ENCODE assay signal across 27 cellular contexts in the genomic region with DNA sequence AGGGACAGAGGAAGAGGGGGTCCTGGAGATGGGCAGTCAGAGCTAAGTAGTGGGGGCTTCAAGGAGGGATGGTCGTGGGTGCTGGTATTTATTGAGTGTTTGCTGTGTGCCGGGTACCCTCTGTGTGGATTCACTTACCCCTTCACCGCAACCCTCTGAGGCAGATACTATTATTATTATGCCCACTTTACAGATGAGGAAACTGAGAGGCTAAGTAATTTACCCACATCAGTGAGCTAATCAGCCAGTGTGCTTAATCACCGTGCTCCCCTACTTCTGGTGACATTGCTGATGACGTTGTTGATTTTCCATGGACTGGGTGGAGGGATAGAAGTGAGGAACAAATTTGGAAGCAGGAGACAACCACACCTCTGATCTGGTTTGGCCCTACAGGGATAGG. TPM values are rescaled to one million over a fixed set of nuclear protein-coding genes. Genes with fewer than 3 reads are reported as not detected.
DNase-seq lines count a peak whose midpoint lies in the region; ATAC-seq, FAIRE-seq and TF ChIP-seq lines count a peak whose summit lies in the region.
"Had no signal": no experiment of that assay in that cellular context is flagged by ENCODE, and none has a peak within 500 bp of the region (broad histone marks: within the 10 kb centered on the region; RNA-seq: fewer than 3 reads in every experiment).

No MANE protein-coding gene starts in this region.

- peak overlapping the region; percentile 56 for H3K27ac Mint-ChIP-seq in T-helper 1 cell treated with Interleukin-12 subunit alpha and Interleukin-12 subunit beta and Interleukin-4 antibody, amounts not matched to agents 30 μg/mL and 1 μg/mL, for 36 hours
- H3K27ac Mint-ChIP-seq in CD8-positive, alpha-beta memory T cell: peak overlapping the region; percentile 14 to 99 (median 94)
- peak overlapping the region; percentile 85 for H3K27ac Mint-ChIP-seq in activated naive CD8-positive, alpha-beta T cell treated with anti-CD3 and anti-CD28 coated beads, Interleukin-2, amount 50 U/mL, for 24 hours
- peak overlapping the region; percentile 96 to 97 for H3K27ac Mint-ChIP-seq in natural killer cell treated with Interleukin-12 subunit alpha and Interleukin-12 subunit beta and Interleukin-15 and Interleukin-18, amount 100 ng/mL, for 72 hours

- H3K27me3 ChIP-seq in CD8-positive, alpha-beta memory T cell (ENCODE audit: insufficient read depth, low read length, poor library complexity, severe bottlenecking): no peaks in the 10 kb centered on the region
- no peaks in the 10 kb centered on the region for H3K27me3 ChIP-seq in lower lobe of right lung (ENCODE audit: low read depth)
- H3K27me3 ChIP-seq in brain microvascular endothelial cell (replicated peaks): no peaks in the 10 kb centered on the region
- H3K27me3 ChIP-seq: breast epithelium, heart left ventricle had no signal

- no peak for DNase-seq in T-helper 1 cell
- no peak for DNase-seq in CD8-positive, alpha-beta memory T cell
- DNase-seq in activated naive CD8-positive, alpha-beta T cell treated with anti-CD3 and anti-CD28 coated beads, Interleukin-2, amount 50 U/mL, for 24 hours: no peak
- no peak for DNase-seq in natural killer cell treated with Interleukin-12 subunit alpha and Interleukin-12 subunit beta and Interleukin-15 and Interleukin-18, amount 100 ng/mL, for 72 hours (ENCODE audit: low spot score)
- DNase-seq in lower lobe of right lung: no peak
- DNase-seq in brain microvascular endothelial cell: no peak
- no peak for DNase-seq in HTR-8/SVneo (ENCODE audit: insufficient read length, low spot score)
- DNase-seq: activated CD4-positive, alpha-beta T cell treated with anti-CD3 and anti-CD28 coated beads, Interleukin-2, amount 50 U/mL, for 4 hours; activated naive CD4-positive, alpha-beta T cell; amniotic stem cell; effector memory CD4-positive, alpha-beta T cell; foreskin fibroblast; heart left ventricle; kidney glomerular epithelial cell; NCI-H1048; NCI-H1694; NCI-H2171 treated with DMSO at 0.1 percent for 48 hours; NCI-H524; PC-9; Right ventricle myocardium superior; stimulated activated CD4-positive, alpha-beta T cell treated with anti-CD3 and anti-CD28 coated beads, Interleukin-15, amount 100 ng/mL, for 24 hours; stimulated activated naive CD4-positive, alpha-beta T cell treated with Interleukin-2 at 50 U/mL for 16 hours had no signal

- POLR2A ChIA-PET in CD8-positive, alpha-beta memory T cell (lab: Charles Lee): no interaction called here

- TF ChIP-seq CTCF in lower lobe of right lung (IDR thresholded peaks at IDR 0.05): no peak
- TF ChIP-seq CTCF in brain microvascular endothelial cell (IDR thresholded peaks at IDR 0.05; ENCODE audit: low read depth, low read length, missing control alignments): no peak

- H3K4me1 ChIP-seq in CD8-positive, alpha-beta memory T cell (ENCODE audit: insufficient read depth, low read length): peaks cover 36% of the 10 kb centered on the region
- H3K4me1 ChIP-seq in lower lobe of right lung: no peaks in the 10 kb centered on the region

- ATAC-seq in activated naive CD8-positive, alpha-beta T cell treated with anti-CD3 and anti-CD28 coated beads, Interleukin-2, amount 50 U/mL, for 24 hours: no peak
- no peak for ATAC-seq in natural killer cell treated with Interleukin-12 subunit alpha and Interleukin-12 subunit beta and Interleukin-15 and Interleukin-18, amount 100 ng/mL, for 72 hours
- no peak for ATAC-seq in lower lobe of right lung
- ATAC-seq: heart left ventricle had no signal

- no peak overlapping the region for H3K4me3 ChIP-seq in CD8-positive, alpha-beta memory T cell (ENCODE audit: low read length)
- no peak overlapping the region for H3K4me3 ChIP-seq in lower lobe of right lung
- H3K4me3 ChIP-seq in brain microvascular endothelial cell (ENCODE audit: low read depth, low read length): no peak overlapping the region
- H3K4me3 ChIP-seq: breast epithelium, heart left ventricle, PC-9 had no signal

- H3K4me1 Mint-ChIP-seq in T-helper 1 cell treated with Interleukin-12 subunit alpha and Interleukin-12 subunit beta and Interleukin-4 antibody, amounts not matched to agents 30 μg/mL and 1 μg/mL, for 36 hours (ENCODE audit: low read depth): peaks cover 34% of the 10 kb centered on the region
- H3K4me1 Mint-ChIP-seq in CD8-positive, alpha-beta memory T cell: peaks cover 51 to 57% (median 53%) of the 10 kb centered on the region in 3 donors
- peaks cover 41% of the 10 kb centered on the region for H3K4me1 Mint-ChIP-seq in activated naive CD8-positive, alpha-beta T cell treated with anti-CD3 and anti-CD28 coated beads, Interleukin-2, amount 50 U/mL, for 24 hours
- peaks cover 26 to 30% of the 10 kb centered on the region in 2 donors for H3K4me1 Mint-ChIP-seq in natural killer cell treated with Interleukin-12 subunit alpha and Interleukin-12 subunit beta and Interleukin-15 and Interleukin-18, amount 100 ng/mL, for 72 hours (ENCODE audit: low read depth in 2 of 2)

- FAIRE-seq in HTR-8/SVneo (lab: Jason Lieb, UNC): no peak
- FAIRE-seq: colon, H54 had no signal

- H3K9me3 ChIP-seq in CD8-positive, alpha-beta memory T cell (ENCODE audit: low read length): no peaks in the 10 kb centered on the region
- H3K9me3 ChIP-seq in lower lobe of right lung: no peaks in the 10 kb centered on the region
- H3K9me3 ChIP-seq: breast epithelium, heart left ventricle had no signal

- in situ Hi-C loops in brain microvascular endothelial cell (cut with HindIII; ENCODE audit: low pct_ligation_motif_present, low sequenced_read_pairs): no loop called here

- H3K27ac ChIP-seq in CD8-positive, alpha-beta memory T cell (ENCODE audit: low read depth, low read length): peak overlapping the region; percentile 12
- H3K27ac ChIP-seq in lower lobe of right lung (no peak overlapping the region), brain microvascular endothelial cell (no peak overlapping the region)
- H3K27ac ChIP-seq: 22Rv1, breast epithelium, PC-9 had no signal

- no peaks in the 10 kb centered on the region for H3K36me3 ChIP-seq in CD8-positive, alpha-beta memory T cell (ENCODE audit: insufficient read depth, low read length)
- no peaks in the 10 kb centered on the region for H3K36me3 ChIP-seq in lower lobe of right lung
- H3K36me3 ChIP-seq in brain microvascular endothelial cell (replicated peaks): no peaks in the 10 kb centered on the region
- H3K36me3 ChIP-seq: breast epithelium, heart left ventricle had no signal

- intact Hi-C loops in lower lobe of right lung (cut with DNase I): no loop called here

- H3K36me3 Mint-ChIP-seq in T-helper 1 cell treated with Interleukin-12 subunit alpha and Interleukin-12 subunit beta and Interleukin-4 antibody, amounts not matched to agents 30 μg/mL and 1 μg/mL, for 36 hours (ENCODE audit: low read depth): no peaks in the 10 kb centered on the region
- H3K36me3 Mint-ChIP-seq in CD8-positive, alpha-beta memory T cell: no peaks in the 10 kb centered on the region
- H3K36me3 Mint-ChIP-seq in activated naive CD8-positive, alpha-beta T cell treated with anti-CD3 and anti-CD28 coated beads, Interleukin-2, amount 50 U/mL, for 24 hours (ENCODE audit: low read depth): no peaks in the 10 kb centered on the region
- no peaks in the 10 kb centered on the region for H3K36me3 Mint-ChIP-seq in natural killer cell treated with Interleukin-12 subunit alpha and Interleukin-12 subunit beta and Interleukin-15 and Interleukin-18, amount 100 ng/mL, for 72 hours

- CTCF ChIA-PET in CD8-positive, alpha-beta memory T cell (lab: Charles Lee): interaction anchor here (1.0 kb wide), 1 partner anchor 95 kb away, joined by 4 read pairs; no protein-coding TSS in a partner anchor

- H3K4me3 Mint-ChIP-seq in T-helper 1 cell treated with Interleukin-12 subunit alpha and Interleukin-12 subunit beta and Interleukin-4 antibody, amounts not matched to agents 30 μg/mL and 1 μg/mL, for 36 hours: no peak overlapping the region
- H3K4me3 Mint-ChIP-seq in CD8-positive, alpha-beta memory T cell: peak overlapping the region in 3 of 7 donors; percentile 9 to 78 (median 60)
- H3K4me3 Mint-ChIP-seq in activated naive CD8-positive, alpha-beta T cell treated with anti-CD3 and anti-CD28 coated beads, Interleukin-2, amount 50 U/mL, for 24 hours: no peak overlapping the region
- peak overlapping the region; percentile 76 for H3K4me3 Mint-ChIP-seq in natural killer cell treated with Interleukin-12 subunit alpha and Interleukin-12 subunit beta and Interleukin-15 and Interleukin-18, amount 100 ng/mL, for 72 hours

- H3K27me3 Mint-ChIP-seq in T-helper 1 cell treated with Interleukin-12 subunit alpha and Interleukin-12 subunit beta and Interleukin-4 antibody, amounts not matched to agents 30 μg/mL and 1 μg/mL, for 36 hours (ENCODE audit: low read depth): no peaks in the 10 kb centered on the region
- H3K27me3 Mint-ChIP-seq in CD8-positive, alpha-beta memory T cell: no peaks in the 10 kb centered on the region
- no peaks in the 10 kb centered on the region for H3K27me3 Mint-ChIP-seq in activated naive CD8-positive, alpha-beta T cell treated with anti-CD3 and anti-CD28 coated beads, Interleukin-2, amount 50 U/mL, for 24 hours
- H3K27me3 Mint-ChIP-seq in natural killer cell treated with Interleukin-12 subunit alpha and Interleukin-12 subunit beta and Interleukin-15 and Interleukin-18, amount 100 ng/mL, for 72 hours: no peaks in the 10 kb centered on the region

- H3K9me3 Mint-ChIP-seq in T-helper 1 cell treated with Interleukin-12 subunit alpha and Interleukin-12 subunit beta and Interleukin-4 antibody, amounts not matched to agents 30 μg/mL and 1 μg/mL, for 36 hours: no peaks in the 10 kb centered on the region
- H3K9me3 Mint-ChIP-seq in CD8-positive, alpha-beta memory T cell: no peaks in the 10 kb centered on the region
- no peaks in the 10 kb centered on the region for H3K9me3 Mint-ChIP-seq in activated naive CD8-positive, alpha-beta T cell treated with anti-CD3 and anti-CD28 coated beads, Interleukin-2, amount 50 U/mL, for 24 hours
- H3K9me3 Mint-ChIP-seq in natural killer cell treated with Interleukin-12 subunit alpha and Interleukin-12 subunit beta and Interleukin-15 and Interleukin-18, amount 100 ng/mL, for 72 hours: no peaks in the 10 kb centered on the region

RNA-seq across cellular contexts. Expression of gene KIAA0232, which starts 4.1 kb away (rescaled TPM):
- total RNA-seq in CD8-positive, alpha-beta memory T cell: 10 to 100 TPM; 16.0 to 16.4 TPM
- 13.6 TPM for polyA plus RNA-seq in CD8-positive, alpha-beta memory T cell
- total RNA-seq in natural killer cell treated with Interleukin-12 subunit alpha and Interleukin-12 subunit beta and Interleukin-15 and Interleukin-18, amount 100 ng/mL, for 72 hours: 10 to 100 TPM; 19.5 to 20.6 TPM
- 28.1 TPM for total RNA-seq in lower lobe of right lung
